ENCODE assay signal across 9 cellular contexts in genomic region chr2:231123362-231123898, GRCh38. TPM values are rescaled to one million over a fixed set of nuclear protein-coding genes. Genes with fewer than 3 reads are reported as not detected.
DNase-seq lines count a peak whose midpoint lies in the region; TF ChIP-seq lines count a peak whose summit lies in the region.
"Had no signal": no experiment of that assay in that cellular context is flagged by ENCODE, and none has a peak within 500 bp of the region (broad histone marks: within the 10 kb centered on the region; RNA-seq: fewer than 3 reads in every experiment).

No MANE protein-coding gene starts in this region.

- TF ChIP-seq CTCF in GM06990 (IDR thresholded peaks at IDR 0.05; ENCODE audit: insufficient read depth, low read length, poor library complexity, severe bottlenecking) (no peak), SK-N-SH (IDR thresholded peaks at IDR 0.05) (no peak), fibroblast of villous mesenchyme (IDR thresholded peaks at IDR 0.05; ENCODE audit: insufficient read depth, low read depth, low read length) (no peak), ovary (IDR thresholded peaks at IDR 0.05) (no peak), dorsolateral prefrontal cortex (IDR thresholded peaks at IDR 0.05 in 54 of 56, conservative IDR thresholded peaks at IDR 0.05 in 2 of 56; ENCODE audit: low read depth in 1 of 56, partially characterized antibody in 56 of 56) (no peak)

- H3K27me3 ChIP-seq in GM06990 (replicated peaks; ENCODE audit: control insufficient read depth, insufficient read depth, low read length): no peaks in the 10 kb centered on the region
- no peaks in the 10 kb centered on the region for H3K27me3 ChIP-seq in SK-N-SH (ENCODE audit: insufficient read depth)
- no peaks in the 10 kb centered on the region for H3K27me3 ChIP-seq in ovary
- H3K27me3 ChIP-seq in dorsolateral prefrontal cortex: no peaks in the 10 kb centered on the region

- H3K27ac ChIP-seq in SK-N-SH (ENCODE audit: low read depth in 2 of 2, low read length in 1 of 2) (peak overlapping the region; percentile 25 to 94; a peak in 3 of 4 replicates), ovary (no peak overlapping the region), dorsolateral prefrontal cortex (peak overlapping the region in 4 of 59 donors; percentile 1 to 34 (median 12))

- H4K20me1 ChIP-seq in SK-N-SH (ENCODE audit: insufficient read depth): no peaks in the 10 kb centered on the region

- H3K9ac ChIP-seq in SK-N-SH: no peak overlapping the region

- H3K4me2 ChIP-seq in SK-N-SH: peak overlapping the region; percentile 49

- TF ChIP-seq RAD21 in SK-N-SH (IDR thresholded peaks at IDR 0.05; ENCODE audit: low read length): no peak

- 11% methylated on average over 4 of the region's 4 CpGs for WGBS in SK-N-SH (ENCODE audit: low lambda C conversion rate)
- 18 to 23% (median 20%) methylated on average over 4 of the region's 4 CpGs for WGBS in ovary, 3 donors

- intact Hi-C loops in ovary (cut with DNase I) (no loop called here), dorsolateral prefrontal cortex (cut with DNase I) (no loop called here)

- no peak for TF ChIP-seq POLR2A in ovary (IDR thresholded peaks at IDR 0.05)

- H3K9me3 ChIP-seq in SK-N-SH (no peaks in the 10 kb centered on the region), ovary (no peaks in the 10 kb centered on the region)

- H3K4me3 ChIP-seq in GM06990 (replicated peaks; ENCODE audit: low read depth, low read length): no peak overlapping the region
- peak overlapping the region in 1 of 2 experiments; percentile 3; a peak in 1 of 4 replicates for H3K4me3 ChIP-seq in SK-N-SH (ENCODE audit: low read depth in 2 of 2, low read length in 1 of 2)
- peak overlapping the region; percentile 51 for H3K4me3 ChIP-seq in fibroblast of villous mesenchyme (ENCODE audit: low read depth, low read length)
- H3K4me3 ChIP-seq in ovary: peak overlapping the region; percentile 25
- H3K4me3 ChIP-seq in dorsolateral prefrontal cortex: peak overlapping the region in 21 of 59 donors; percentile 0 to 45 (median 24)

- no peaks in the 10 kb centered on the region for H3K9me2 ChIP-seq in SK-N-SH

- TF ChIP-seq EP300 in SK-N-SH (IDR thresholded peaks at IDR 0.05; ENCODE audit: borderline replicate concordance in 1 of 2, low read depth in 1 of 2, low read length in 1 of 2) (peak in 1 of 2 experiments; percentile 77; a peak in 1 of 4 replicates), ovary (IDR thresholded peaks at IDR 0.05) (no peak)

- POLR2A ChIA-PET in SK-N-SH (lab: Yijun Ruan, JAX): interaction anchor here (1.0 kb wide), 1 partner anchor 14 kb away, joined by 4 read pairs; no protein-coding TSS in a partner anchor

- H3K4me1 ChIP-seq in SK-N-SH (ENCODE audit: control insufficient read depth in 1 of 2, insufficient read depth in 2 of 2, low read depth in 1 of 2, low read length in 1 of 2): peaks cover 32% of the 10 kb centered on the region in 2 experiments; a peak in 3 of 4 replicates
- peaks cover 2% of the 10 kb centered on the region for H3K4me1 ChIP-seq in ovary (ENCODE audit: insufficient read depth)

- H3K36me3 ChIP-seq in GM06990 (ENCODE audit: control insufficient read depth, insufficient read depth, low read length) (no peaks in the 10 kb centered on the region), SK-N-SH (replicated peaks in 1 of 2; ENCODE audit: control insufficient read depth in 1 of 2, insufficient read depth in 2 of 2, low read length in 1 of 2) (peaks cover 0 to 7% of the 10 kb centered on the region in 2 experiments), ovary (no peaks in the 10 kb centered on the region)

- H2AFZ ChIP-seq in SK-N-SH (ENCODE audit: low read depth): no peak overlapping the region

- peaks cover 43% of the 10 kb centered on the region for H3K79me2 ChIP-seq in SK-N-SH (ENCODE audit: insufficient read depth)

- DNase-seq in GM06990 (ENCODE audit: extremely low read depth, insufficient read length) (peak; percentile 13), SK-N-SH (peak; percentile 28), fibroblast of villous mesenchyme (ENCODE audit: low read depth) (peak; percentile 54), ovary (no peak), dorsolateral prefrontal cortex (no peak), HuH-7.5 (ENCODE audit: low spot score) (no peak), cerebellar nuclear complex (lab: John Stamatoyannopoulos, UW) (no peak), NCI-H226 (no peak)
- DNase-seq: stimulated activated naive CD8-positive, alpha-beta T cell treated with anti-CD3 and anti-CD28 coated beads, Interleukin-15, amount 100 ng/mL, for 72 hours had no signal

- H3F3A ChIP-seq in SK-N-SH (replicated peaks; ENCODE audit: insufficient read depth): peaks cover 24% of the 10 kb centered on the region

- CTCF ChIA-PET in SK-N-SH (lab: Yijun Ruan, JAX): interaction anchor here (0.7 to 2.6 kb wide), 8 partner anchors 11 to 328 kb away, joined by 3 to 15 read pairs (median 4); no protein-coding TSS in a partner anchor

TF ChIP-seq in SK-N-SH, 30 proteins besides CTCF, POLR2A, EP300 and RAD21:
- TF ChIP-seq JUND (IDR thresholded peaks at IDR 0.05): peak; percentile 5; the same call in 1 of the 2 replicates
- TF ChIP-seq RCOR1 (IDR thresholded peaks at IDR 0.05; ENCODE audit: low read length): peak; percentile 86
- no peak for TF ChIP-seq SIN3A (IDR thresholded peaks at IDR 0.05; ENCODE audit: borderline replicate concordance, low read depth, low read length)
- TF ChIP-seq NRF1 (IDR thresholded peaks at IDR 0.05; ENCODE audit: low read depth, low read length): no peak
- peak; percentile 76 for TF ChIP-seq GATA2 (CRISPR knock-in tag; IDR thresholded peaks at IDR 0.05)
- peak; percentile 6 for TF ChIP-seq CHD2 (IDR thresholded peaks at IDR 0.05; ENCODE audit: low read length, partially characterized antibody)
- TF ChIP-seq EZH2phosphoT487 (IDR thresholded peaks at IDR 0.05; ENCODE audit: borderline replicate concordance, low read depth): no peak
- 0 out of 2 replicates have a peak, but pooled peaks have one; percentile 25 for TF ChIP-seq FOXJ3 (CRISPR knock-in tag; IDR thresholded peaks at IDR 0.05)
- 0 out of 2 replicates have a peak, but pooled peaks have one; percentile 23 for TF ChIP-seq PBX3 (IDR thresholded peaks at IDR 0.05)
- peak; percentile 52; the same call in 1 of the 2 replicates for TF ChIP-seq MXI1 (IDR thresholded peaks at IDR 0.05; ENCODE audit: low read depth, low read length)
- no peak for TF ChIP-seq USF1 (IDR thresholded peaks at IDR 0.05; ENCODE audit: borderline replicate concordance, low read depth)
- TF ChIP-seq TCF12 (IDR thresholded peaks at IDR 0.05): peak; percentile 53; the same call in 1 of the 2 replicates

RNA-seq across cellular contexts. Expression of gene HTR2B, which starts 1.4 kb away (rescaled TPM):
- polyA plus RNA-seq in SK-N-SH (2012; rRNA removed) (0.25 and 0.41 TPM in 2 replicates), ovary (1 to 10 TPM in 1 of 2 donors, under 1 TPM in 1; 0.64 to 3.0 TPM)
- 0.35 and 0.46 TPM in 2 replicates for polyA plus RNA-seq in SK-N-SH (2012; cell fraction: cytosol; rRNA removed)
- polyA plus RNA-seq in SK-N-SH (2012; cell fraction: nucleus; rRNA removed): 0.02 and 0.17 TPM in 2 replicates
- total RNA-seq in fibroblast of villous mesenchyme (109 and 159 TPM in 2 replicates), ovary (1 to 10 TPM in 3 of 7 donors, under 1 TPM in 3, not detected in 1; 0.15 to 2.0 (median 0.88) TPM), dorsolateral prefrontal cortex (under 1 TPM in 39 of 120 experiments, not detected in 81; 0.18 to 0.66 (median 0.33) TPM)

Comparison
In these comparisons a context has a peak if more than half of its experiments do, and no peak if none do; other contexts are left out.
1. DNase-seq: peak in GM06990 (single experiment), SK-N-SH (single experiment) and fibroblast of villous mesenchyme (single experiment); none in ovary (0 of 5), dorsolateral prefrontal cortex (0 of 10), HuH-7.5 (single experiment), cerebellar nuclear complex (0 of 2) and NCI-H226 (single experiment).
2. H3K27ac ChIP-seq: peak in SK-N-SH (2 of 2); none in ovary (0 of 2).
3. RNA of gene HTR2B, which starts 1.4 kb away (total RNA-seq): 109 to 159 TPM in fibroblast of villous mesenchyme; 0.15 to 2.0 TPM in ovary and 0.18 to 0.66 TPM in dorsolateral prefrontal cortex; every median in the first group is over 10 times any median in the second.